In genomic region chr20:38825901-38826625, GRCh38 we compare ENCODE assay signal across 8 cellular contexts. TPM values are rescaled to one million over a fixed set of nuclear protein-coding genes. Genes with fewer than 3 reads are reported as not detected.
DNase-seq lines count a peak whose midpoint lies in the region; ATAC-seq lines count a peak whose summit lies in the region.

No MANE protein-coding gene starts in this region.

- H3K27ac Mint-ChIP-seq in CD8-positive, alpha-beta memory T cell, result peak overlapping the region; percentile 23 to 75 (median 65)

- peaks cover 35% of the 10 kb centered on the region for H3K4me1 ChIP-seq in CD8-positive, alpha-beta memory T cell (ENCODE audit: insufficient read depth, low read length)
- peaks cover 20% of the 10 kb centered on the region for H3K4me1 ChIP-seq in HUES48 (ENCODE audit: control insufficient read depth, insufficient read depth, low read length)

- H3K27me3 ChIP-seq in CD8-positive, alpha-beta memory T cell (ENCODE audit: insufficient read depth, low read length, poor library complexity, severe bottlenecking), result no peaks in the 10 kb centered on the region
- no peaks in the 10 kb centered on the region for H3K27me3 ChIP-seq in HUES48 (ENCODE audit: control insufficient read depth, insufficient read depth, low read length)

- ATAC-seq in HG02852 (IDR thresholded peaks at IDR 0.05; ENCODE audit: unreplicated experiment) (no peak), GM19452 (IDR thresholded peaks at IDR 0.05; ENCODE audit: unreplicated experiment) (no peak), HG03565 (IDR thresholded peaks at IDR 0.05; ENCODE audit: unreplicated experiment) (no peak)

- no peak overlapping the region for H3K4me3 ChIP-seq in CD8-positive, alpha-beta memory T cell (ENCODE audit: low read length)
- no peak overlapping the region for H3K4me3 ChIP-seq in HUES48 (ENCODE audit: low read depth, low read length)

- H3K4me1 Mint-ChIP-seq in CD8-positive, alpha-beta memory T cell, result peaks cover 75 to 99% (median 90%) of the 10 kb centered on the region in 3 donors

- POLR2A ChIA-PET in CD8-positive, alpha-beta memory T cell (lab: Charles Lee), result interaction anchor here (0.5 kb wide), 1 partner anchor 91 kb away, joined by 3 read pairs; no protein-coding TSS in a partner anchor

- H3K9me3 Mint-ChIP-seq in CD8-positive, alpha-beta memory T cell, result peaks cover 2 to 8% (median 7%) of the 10 kb centered on the region in 5 donors

- peaks cover 4% of the 10 kb centered on the region for H3K36me3 ChIP-seq in CD8-positive, alpha-beta memory T cell (ENCODE audit: insufficient read depth, low read length)
- no peaks in the 10 kb centered on the region for H3K36me3 ChIP-seq in HUES48 (ENCODE audit: control insufficient read depth, insufficient read depth, low read length)

- CTCF ChIA-PET in CD8-positive, alpha-beta memory T cell (lab: Charles Lee), result interaction anchor here (0.9 to 1.0 kb wide), 2 partner anchors 20 to 36 kb away, joined by 3 read pairs; partner anchors contain the start of gene PPP1R16B

- no peak overlapping the region for H3K27ac ChIP-seq in CD8-positive, alpha-beta memory T cell (ENCODE audit: low read depth, low read length)
- H3K27ac ChIP-seq in HUES48 (ENCODE audit: low read depth, low read length), result peak overlapping the region; percentile 39

- H3K9ac ChIP-seq in HUES48 (ENCODE audit: low read depth, low read length), result no peak overlapping the region

- no peaks in the 10 kb centered on the region for H3K9me3 ChIP-seq in CD8-positive, alpha-beta memory T cell (ENCODE audit: low read length)
- H3K9me3 ChIP-seq in HUES48 (ENCODE audit: control insufficient read depth, insufficient read depth, low read length), result no peaks in the 10 kb centered on the region

- H3K36me3 Mint-ChIP-seq in CD8-positive, alpha-beta memory T cell, result peaks cover 7 to 92% (median 31%) of the 10 kb centered on the region in 3 donors

- no peaks in the 10 kb centered on the region for H3K27me3 Mint-ChIP-seq in CD8-positive, alpha-beta memory T cell

- peak overlapping the region in 1 of 7 donors; percentile 57 for H3K4me3 Mint-ChIP-seq in CD8-positive, alpha-beta memory T cell

- no peak for DNase-seq in CD8-positive, alpha-beta memory T cell
- peak; percentile 83 for DNase-seq in OCI-M1 (lab: John Stamatoyannopoulos, UW)
- peak; percentile 42 for DNase-seq in iPS DF 19.7 (ENCODE audit: low read depth, low spot score)
- DNase-seq in NCI-H1694 treated with DMSO at 0.1 percent for 48 hours (lab: John Stamatoyannopoulos, UW), result no peak

RNA-seq across cellular contexts. Expression of gene PPP1R16B, which starts 20.6 kb away (rescaled TPM):
- total RNA-seq in CD8-positive, alpha-beta memory T cell, result 100 to 1,000 TPM; 167 to 171 TPM
- 40.2 TPM for polyA plus RNA-seq in CD8-positive, alpha-beta memory T cell

Comparison
In these comparisons a context has a peak if more than half of its experiments do, and no peak if none do; other contexts are left out.
1. DNase-seq: peak in OCI-M1 (single experiment) and iPS DF 19.7 (single experiment); none in CD8-positive, alpha-beta memory T cell (0 of 5) and NCI-H1694 treated with DMSO at 0.1 percent for 48 hours (single experiment).